In the genomic region with DNA sequence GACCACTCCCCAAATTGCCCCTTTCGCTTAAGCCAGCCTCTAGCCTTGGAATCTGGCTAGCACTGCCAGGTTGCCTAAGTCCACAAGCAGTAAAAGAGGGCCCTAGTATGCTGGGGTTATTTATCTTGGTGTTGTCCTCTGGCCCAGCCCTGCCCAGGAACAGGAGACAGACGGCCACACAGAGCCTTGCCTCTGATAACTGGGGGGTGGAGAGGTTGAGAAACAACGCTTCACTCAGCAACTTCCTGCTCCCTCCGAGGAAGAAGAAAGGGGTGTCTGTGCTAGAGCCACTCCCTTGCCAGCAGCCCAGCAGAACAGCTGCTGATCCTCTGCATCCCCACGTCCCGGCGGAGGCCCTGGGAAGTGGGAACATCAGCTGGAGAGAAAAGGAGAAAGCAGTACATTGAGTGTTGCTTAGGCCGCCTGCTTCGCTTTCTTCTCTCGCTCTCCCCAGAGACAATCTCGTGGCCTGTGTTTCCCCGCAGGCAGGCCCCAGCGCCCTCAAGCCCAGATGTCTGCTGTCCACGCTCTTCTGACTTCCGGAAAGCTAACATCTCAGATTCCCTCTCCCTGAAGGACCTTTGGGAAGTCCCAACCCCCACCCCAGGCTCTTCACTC, we compare ENCODE assay signal across 1 cellular context.
TF ChIP-seq lines count a peak whose summit lies in the region.

No MANE protein-coding gene starts in this region.

TF ChIP-seq in HepG2, 621 proteins besides CTCF, POLR2A, EP300 and RAD21 (continued from another document and continues in another):
- TF ChIP-seq, protein P1, sequence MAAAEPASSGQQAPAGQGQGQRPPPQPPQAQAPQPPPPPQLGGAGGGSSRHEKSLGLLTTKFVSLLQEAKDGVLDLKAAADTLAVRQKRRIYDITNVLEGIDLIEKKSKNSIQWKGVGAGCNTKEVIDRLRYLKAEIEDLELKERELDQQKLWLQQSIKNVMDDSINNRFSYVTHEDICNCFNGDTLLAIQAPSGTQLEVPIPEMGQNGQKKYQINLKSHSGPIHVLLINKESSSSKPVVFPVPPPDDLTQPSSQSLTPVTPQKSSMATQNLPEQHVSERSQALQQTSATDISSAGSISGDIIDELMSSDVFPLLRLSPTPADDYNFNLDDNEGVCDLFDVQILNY (CRISPR knock-in tag; conservative IDR thresholded peaks at IDR 0.05): no peak
- TF ChIP-seq NRL (CRISPR knock-in tag; IDR thresholded peaks at IDR 0.05; ENCODE audit: borderline replicate concordance) (no peak), CREM (IDR thresholded peaks at IDR 0.05) (no peak; the same call in 1 of the 2 replicates), CREM (CRISPR knock-in tag; IDR thresholded peaks at IDR 0.05) (no peak), FIP1L1 (IDR thresholded peaks at IDR 0.05; ENCODE audit: borderline replicate concordance, insufficient read depth, low read depth, low read length) (no peak), ZFP36L2 (CRISPR knock-in tag; IDR thresholded peaks at IDR 0.05) (no peak), ZNF546 (CRISPR knock-in tag; conservative IDR thresholded peaks at IDR 0.05) (no peak), TBL1XR1 (IDR thresholded peaks at IDR 0.05; ENCODE audit: borderline replicate concordance, low read length, partially characterized antibody) (no peak), AKAP8 (CRISPR knock-in tag; IDR thresholded peaks at IDR 0.05) (no peak), NR2F6 (IDR thresholded peaks at IDR 0.05) (no peak), NR2F6 (CRISPR knock-in tag; IDR thresholded peaks at IDR 0.05) (no peak; the same call in 1 of the 2 replicates), ZNF615 (CRISPR knock-in tag; IDR thresholded peaks at IDR 0.05; ENCODE audit: borderline replicate concordance) (no peak), TAF15 (IDR thresholded peaks at IDR 0.05; ENCODE audit: low read depth, low read length, poor library complexity, severe bottlenecking) (no peak), PPARG (CRISPR knock-in tag; conservative IDR thresholded peaks at IDR 0.05) (no peak; the same call in 1 of the 2 replicates), ZNF878 (CRISPR knock-in tag; IDR thresholded peaks at IDR 0.05) (peak; percentile 63), HNRNPK (IDR thresholded peaks at IDR 0.05; ENCODE audit: low read depth, low read length, poor library complexity, severe bottlenecking) (no peak), RNF2 (conservative IDR thresholded peaks at IDR 0.05; ENCODE audit: low read depth) (0 out of 2 replicates have a peak, but pooled peaks have one; percentile 41), HOXA5 (CRISPR knock-in tag; IDR thresholded peaks at IDR 0.05) (no peak), FOXC1 (CRISPR knock-in tag; IDR thresholded peaks at IDR 0.05; ENCODE audit: borderline replicate concordance) (0 out of 2 replicates have a peak, but pooled peaks have one; percentile 27), TOE1 (CRISPR knock-in tag; IDR thresholded peaks at IDR 0.05) (no peak), NPAS2 (CRISPR knock-in tag; IDR thresholded peaks at IDR 0.05; ENCODE audit: borderline replicate concordance) (no peak), MEIS2 (CRISPR knock-in tag; IDR thresholded peaks at IDR 0.05) (no peak), SAP130 (CRISPR knock-in tag; IDR thresholded peaks at IDR 0.05; ENCODE audit: low read depth) (peak; percentile 71), GATA4 (IDR thresholded peaks at IDR 0.05; ENCODE audit: borderline replicate concordance, low read depth) (no peak), ZNF589 (CRISPR knock-in tag; conservative IDR thresholded peaks at IDR 0.05) (no peak), ZNF652 (CRISPR knock-in tag; IDR thresholded peaks at IDR 0.05; ENCODE audit: borderline replicate concordance, low read depth) (no peak), ELF4 (CRISPR knock-in tag; IDR thresholded peaks at IDR 0.05; ENCODE audit: borderline replicate concordance) (no peak), NR2C2 (CRISPR knock-in tag; IDR thresholded peaks at IDR 0.05; ENCODE audit: borderline replicate concordance) (0 out of 2 replicates have a peak, but pooled peaks have one; percentile 10), TOPORS (CRISPR knock-in tag; IDR thresholded peaks at IDR 0.05) (no peak), ZNF792 (CRISPR knock-in tag; IDR thresholded peaks at IDR 0.05) (no peak), NBN (conservative IDR thresholded peaks at IDR 0.05) (no peak), TEAD2 (CRISPR knock-in tag; IDR thresholded peaks at IDR 0.05) (no peak)
- TF ChIP-seq, protein P2, sequence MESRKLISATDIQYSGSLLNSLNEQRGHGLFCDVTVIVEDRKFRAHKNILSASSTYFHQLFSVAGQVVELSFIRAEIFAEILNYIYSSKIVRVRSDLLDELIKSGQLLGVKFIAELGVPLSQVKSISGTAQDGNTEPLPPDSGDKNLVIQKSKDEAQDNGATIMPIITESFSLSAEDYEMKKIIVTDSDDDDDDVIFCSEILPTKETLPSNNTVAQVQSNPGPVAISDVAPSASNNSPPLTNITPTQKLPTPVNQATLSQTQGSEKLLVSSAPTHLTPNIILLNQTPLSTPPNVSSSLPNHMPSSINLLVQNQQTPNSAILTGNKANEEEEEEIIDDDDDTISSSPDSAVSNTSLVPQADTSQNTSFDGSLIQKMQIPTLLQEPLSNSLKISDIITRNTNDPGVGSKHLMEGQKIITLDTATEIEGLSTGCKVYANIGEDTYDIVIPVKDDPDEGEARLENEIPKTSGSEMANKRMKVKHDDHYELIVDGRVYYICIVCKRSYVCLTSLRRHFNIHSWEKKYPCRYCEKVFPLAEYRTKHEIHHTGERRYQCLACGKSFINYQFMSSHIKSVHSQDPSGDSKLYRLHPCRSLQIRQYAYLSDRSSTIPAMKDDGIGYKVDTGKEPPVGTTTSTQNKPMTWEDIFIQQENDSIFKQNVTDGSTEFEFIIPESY (CRISPR knock-in tag; IDR thresholded peaks at IDR 0.05): no peak
- TF ChIP-seq, protein P3, sequence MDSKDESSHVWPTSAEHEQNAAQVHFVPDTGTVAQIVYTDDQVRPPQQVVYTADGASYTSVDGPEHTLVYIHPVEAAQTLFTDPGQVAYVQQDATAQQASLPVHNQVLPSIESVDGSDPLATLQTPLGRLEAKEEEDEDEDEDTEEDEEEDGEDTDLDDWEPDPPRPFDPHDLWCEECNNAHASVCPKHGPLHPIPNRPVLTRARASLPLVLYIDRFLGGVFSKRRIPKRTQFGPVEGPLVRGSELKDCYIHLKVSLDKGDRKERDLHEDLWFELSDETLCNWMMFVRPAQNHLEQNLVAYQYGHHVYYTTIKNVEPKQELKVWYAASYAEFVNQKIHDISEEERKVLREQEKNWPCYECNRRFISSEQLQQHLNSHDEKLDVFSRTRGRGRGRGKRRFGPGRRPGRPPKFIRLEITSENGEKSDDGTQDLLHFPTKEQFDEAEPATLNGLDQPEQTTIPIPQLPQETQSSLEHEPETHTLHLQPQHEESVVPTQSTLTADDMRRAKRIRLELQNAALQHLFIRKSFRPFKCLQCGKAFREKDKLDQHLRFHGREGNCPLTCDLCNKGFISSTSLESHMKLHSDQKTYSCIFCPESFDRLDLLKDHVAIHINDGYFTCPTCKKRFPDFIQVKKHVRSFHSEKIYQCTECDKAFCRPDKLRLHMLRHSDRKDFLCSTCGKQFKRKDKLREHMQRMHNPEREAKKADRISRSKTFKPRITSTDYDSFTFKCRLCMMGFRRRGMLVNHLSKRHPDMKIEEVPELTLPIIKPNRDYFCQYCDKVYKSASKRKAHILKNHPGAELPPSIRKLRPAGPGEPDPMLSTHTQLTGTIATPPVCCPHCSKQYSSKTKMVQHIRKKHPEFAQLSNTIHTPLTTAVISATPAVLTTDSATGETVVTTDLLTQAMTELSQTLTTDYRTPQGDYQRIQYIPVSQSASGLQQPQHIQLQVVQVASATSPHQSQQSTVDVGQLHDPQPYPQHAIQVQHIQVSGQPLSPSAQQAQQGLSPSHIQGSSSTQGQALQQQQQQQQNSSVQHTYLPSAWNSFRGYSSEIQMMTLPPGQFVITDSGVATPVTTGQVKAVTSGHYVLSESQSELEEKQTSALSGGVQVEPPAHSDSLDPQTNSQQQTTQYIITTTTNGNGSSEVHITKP (CRISPR knock-in tag; IDR thresholded peaks at IDR 0.05; ENCODE audit: low read depth): peak; percentile 60; the same call in 1 of the 2 replicates
- TF ChIP-seq, protein P4, sequence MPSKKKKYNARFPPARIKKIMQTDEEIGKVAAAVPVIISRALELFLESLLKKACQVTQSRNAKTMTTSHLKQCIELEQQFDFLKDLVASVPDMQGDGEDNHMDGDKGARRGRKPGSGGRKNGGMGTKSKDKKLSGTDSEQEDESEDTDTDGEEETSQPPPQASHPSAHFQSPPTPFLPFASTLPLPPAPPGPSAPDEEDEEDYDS (CRISPR knock-in tag; IDR thresholded peaks at IDR 0.05): peak; percentile 49; the same call in 1 of the 2 replicates
- TF ChIP-seq, protein P5, sequence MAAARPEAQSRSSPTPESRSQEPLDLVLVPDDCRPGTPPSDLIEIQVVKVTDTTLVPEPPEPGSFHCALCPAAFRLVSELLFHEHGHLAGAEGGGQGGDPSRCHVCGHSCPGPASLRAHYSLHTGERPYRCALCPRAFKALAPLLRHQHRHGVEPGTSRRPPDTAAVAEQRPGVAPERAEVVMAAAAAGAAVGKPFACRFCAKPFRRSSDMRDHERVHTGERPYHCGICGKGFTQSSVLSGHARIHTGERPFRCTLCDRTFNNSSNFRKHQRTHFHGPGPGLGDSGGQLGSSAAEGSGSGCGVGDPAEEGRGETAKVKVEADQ (CRISPR knock-in tag; IDR thresholded peaks at IDR 0.05; ENCODE audit: borderline replicate concordance): no peak
- TF ChIP-seq, protein P6, sequence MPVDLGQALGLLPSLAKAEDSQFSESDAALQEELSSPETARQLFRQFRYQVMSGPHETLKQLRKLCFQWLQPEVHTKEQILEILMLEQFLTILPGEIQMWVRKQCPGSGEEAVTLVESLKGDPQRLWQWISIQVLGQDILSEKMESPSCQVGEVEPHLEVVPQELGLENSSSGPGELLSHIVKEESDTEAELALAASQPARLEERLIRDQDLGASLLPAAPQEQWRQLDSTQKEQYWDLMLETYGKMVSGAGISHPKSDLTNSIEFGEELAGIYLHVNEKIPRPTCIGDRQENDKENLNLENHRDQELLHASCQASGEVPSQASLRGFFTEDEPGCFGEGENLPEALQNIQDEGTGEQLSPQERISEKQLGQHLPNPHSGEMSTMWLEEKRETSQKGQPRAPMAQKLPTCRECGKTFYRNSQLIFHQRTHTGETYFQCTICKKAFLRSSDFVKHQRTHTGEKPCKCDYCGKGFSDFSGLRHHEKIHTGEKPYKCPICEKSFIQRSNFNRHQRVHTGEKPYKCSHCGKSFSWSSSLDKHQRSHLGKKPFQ (CRISPR knock-in tag; IDR thresholded peaks at IDR 0.05; ENCODE audit: insufficient replicate concordance): no peak
- TF ChIP-seq, protein P7, sequence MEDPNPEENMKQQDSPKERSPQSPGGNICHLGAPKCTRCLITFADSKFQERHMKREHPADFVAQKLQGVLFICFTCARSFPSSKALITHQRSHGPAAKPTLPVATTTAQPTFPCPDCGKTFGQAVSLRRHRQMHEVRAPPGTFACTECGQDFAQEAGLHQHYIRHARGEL (CRISPR knock-in tag; IDR thresholded peaks at IDR 0.05): no peak
- TF ChIP-seq, protein P8, sequence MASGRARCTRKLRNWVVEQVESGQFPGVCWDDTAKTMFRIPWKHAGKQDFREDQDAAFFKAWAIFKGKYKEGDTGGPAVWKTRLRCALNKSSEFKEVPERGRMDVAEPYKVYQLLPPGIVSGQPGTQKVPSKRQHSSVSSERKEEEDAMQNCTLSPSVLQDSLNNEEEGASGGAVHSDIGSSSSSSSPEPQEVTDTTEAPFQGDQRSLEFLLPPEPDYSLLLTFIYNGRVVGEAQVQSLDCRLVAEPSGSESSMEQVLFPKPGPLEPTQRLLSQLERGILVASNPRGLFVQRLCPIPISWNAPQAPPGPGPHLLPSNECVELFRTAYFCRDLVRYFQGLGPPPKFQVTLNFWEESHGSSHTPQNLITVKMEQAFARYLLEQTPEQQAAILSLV (CRISPR knock-in tag; IDR thresholded peaks at IDR 0.05; ENCODE audit: borderline replicate concordance): peak; percentile 75; the same call in 1 of the 2 replicates
- TF ChIP-seq, protein P9, sequence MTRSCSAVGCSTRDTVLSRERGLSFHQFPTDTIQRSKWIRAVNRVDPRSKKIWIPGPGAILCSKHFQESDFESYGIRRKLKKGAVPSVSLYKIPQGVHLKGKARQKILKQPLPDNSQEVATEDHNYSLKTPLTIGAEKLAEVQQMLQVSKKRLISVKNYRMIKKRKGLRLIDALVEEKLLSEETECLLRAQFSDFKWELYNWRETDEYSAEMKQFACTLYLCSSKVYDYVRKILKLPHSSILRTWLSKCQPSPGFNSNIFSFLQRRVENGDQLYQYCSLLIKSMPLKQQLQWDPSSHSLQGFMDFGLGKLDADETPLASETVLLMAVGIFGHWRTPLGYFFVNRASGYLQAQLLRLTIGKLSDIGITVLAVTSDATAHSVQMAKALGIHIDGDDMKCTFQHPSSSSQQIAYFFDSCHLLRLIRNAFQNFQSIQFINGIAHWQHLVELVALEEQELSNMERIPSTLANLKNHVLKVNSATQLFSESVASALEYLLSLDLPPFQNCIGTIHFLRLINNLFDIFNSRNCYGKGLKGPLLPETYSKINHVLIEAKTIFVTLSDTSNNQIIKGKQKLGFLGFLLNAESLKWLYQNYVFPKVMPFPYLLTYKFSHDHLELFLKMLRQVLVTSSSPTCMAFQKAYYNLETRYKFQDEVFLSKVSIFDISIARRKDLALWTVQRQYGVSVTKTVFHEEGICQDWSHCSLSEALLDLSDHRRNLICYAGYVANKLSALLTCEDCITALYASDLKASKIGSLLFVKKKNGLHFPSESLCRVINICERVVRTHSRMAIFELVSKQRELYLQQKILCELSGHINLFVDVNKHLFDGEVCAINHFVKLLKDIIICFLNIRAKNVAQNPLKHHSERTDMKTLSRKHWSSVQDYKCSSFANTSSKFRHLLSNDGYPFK (CRISPR knock-in tag; IDR thresholded peaks at IDR 0.05; ENCODE audit: borderline replicate concordance): peak; percentile 27; the same call in 1 of the 2 replicates
- TF ChIP-seq, protein P10, sequence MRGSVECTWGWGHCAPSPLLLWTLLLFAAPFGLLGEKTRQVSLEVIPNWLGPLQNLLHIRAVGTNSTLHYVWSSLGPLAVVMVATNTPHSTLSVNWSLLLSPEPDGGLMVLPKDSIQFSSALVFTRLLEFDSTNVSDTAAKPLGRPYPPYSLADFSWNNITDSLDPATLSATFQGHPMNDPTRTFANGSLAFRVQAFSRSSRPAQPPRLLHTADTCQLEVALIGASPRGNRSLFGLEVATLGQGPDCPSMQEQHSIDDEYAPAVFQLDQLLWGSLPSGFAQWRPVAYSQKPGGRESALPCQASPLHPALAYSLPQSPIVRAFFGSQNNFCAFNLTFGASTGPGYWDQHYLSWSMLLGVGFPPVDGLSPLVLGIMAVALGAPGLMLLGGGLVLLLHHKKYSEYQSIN (CRISPR knock-in tag; IDR thresholded peaks at IDR 0.05; ENCODE audit: borderline replicate concordance): no peak
- TF ChIP-seq, protein P11, sequence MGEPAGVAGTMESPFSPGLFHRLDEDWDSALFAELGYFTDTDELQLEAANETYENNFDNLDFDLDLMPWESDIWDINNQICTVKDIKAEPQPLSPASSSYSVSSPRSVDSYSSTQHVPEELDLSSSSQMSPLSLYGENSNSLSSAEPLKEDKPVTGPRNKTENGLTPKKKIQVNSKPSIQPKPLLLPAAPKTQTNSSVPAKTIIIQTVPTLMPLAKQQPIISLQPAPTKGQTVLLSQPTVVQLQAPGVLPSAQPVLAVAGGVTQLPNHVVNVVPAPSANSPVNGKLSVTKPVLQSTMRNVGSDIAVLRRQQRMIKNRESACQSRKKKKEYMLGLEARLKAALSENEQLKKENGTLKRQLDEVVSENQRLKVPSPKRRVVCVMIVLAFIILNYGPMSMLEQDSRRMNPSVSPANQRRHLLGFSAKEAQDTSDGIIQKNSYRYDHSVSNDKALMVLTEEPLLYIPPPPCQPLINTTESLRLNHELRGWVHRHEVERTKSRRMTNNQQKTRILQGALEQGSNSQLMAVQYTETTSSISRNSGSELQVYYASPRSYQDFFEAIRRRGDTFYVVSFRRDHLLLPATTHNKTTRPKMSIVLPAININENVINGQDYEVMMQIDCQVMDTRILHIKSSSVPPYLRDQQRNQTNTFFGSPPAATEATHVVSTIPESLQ (CRISPR knock-in tag; conservative IDR thresholded peaks at IDR 0.05): no peak
